In the genomic region with DNA sequence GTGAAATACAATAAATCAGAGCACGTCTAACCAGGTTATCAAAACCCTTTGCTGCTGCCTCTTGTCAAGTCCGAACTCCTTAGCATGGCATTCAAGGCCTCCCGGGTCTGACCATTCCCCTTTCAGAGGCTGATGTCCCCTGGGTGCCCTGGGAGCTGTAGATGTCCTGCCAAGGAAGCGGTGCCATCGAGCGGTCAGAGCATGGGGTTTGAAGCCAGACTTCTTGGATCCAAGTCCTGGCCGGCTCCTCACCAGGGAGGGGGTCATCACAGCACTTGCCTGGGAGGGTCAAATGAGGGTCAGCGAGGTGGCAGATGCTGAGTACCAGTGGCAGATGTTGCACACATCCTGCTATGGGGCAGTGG, we compare ENCODE assay signal across 19 cellular contexts. TPM values are rescaled to one million over a fixed set of nuclear protein-coding genes. Genes with fewer than 3 reads are reported as not detected.
A peak's percentile ranks its signal among the peaks of the same experiment; 100 is the strongest.
DNase-seq lines count a peak whose midpoint lies in the region; ATAC-seq and TF ChIP-seq lines count a peak whose summit lies in the region.
"Had no signal": no experiment of that assay in that cellular context is flagged by ENCODE, and none has a peak within 500 bp of the region (broad histone marks: within the 10 kb centered on the region; RNA-seq: fewer than 3 reads in every experiment).

No MANE protein-coding gene starts in this region.

- H3K27me3 ChIP-seq in breast epithelium (peaks cover 0 to 10% of the 10 kb centered on the region in 2 donors), right lobe of liver (no peaks in the 10 kb centered on the region)

- H3K9me3 ChIP-seq in breast epithelium (no peaks in the 10 kb centered on the region), right lobe of liver (no peaks in the 10 kb centered on the region)
- H3K9me3 ChIP-seq: HAP-1, Peyer's patch had no signal

- no peak for DNase-seq in breast epithelium (ENCODE audit: low spot score in 2 of 2)
- no peak for DNase-seq in MCF 10A (ENCODE audit: unreplicated experiment)
- DNase-seq in right lobe of liver = peak in 1 of 3 donors; percentile 64
- DNase-seq in NCI-H446 (lab: John Stamatoyannopoulos, UW) = no peak
- DNase-seq in GM19240 (ENCODE audit: insufficient read length, low spot score) = no peak
- no peak for DNase-seq in GM13977 (ENCODE audit: low spot score)
- DNase-seq: DMS153, EL, NCI-H1105, NCI-H187, NCI-H2171, NCI-H510A, NCI-H82, Peyer's patch, Right ventricle myocardium superior had no signal

- in situ Hi-C loops in GM13977 (cut with MboI; ENCODE audit: low pct_unique_long_range_greater_than_20kb, low sequenced_read_pairs, unreplicated experiment) = no loop called here

- POLR2A ChIA-PET in MCF 10A (lab: Yijun Ruan, JAX) = no interaction called here

- TF ChIP-seq POLR2A in breast epithelium (IDR thresholded peaks at IDR 0.05) = no peak
- TF ChIP-seq POLR2A in right lobe of liver (IDR thresholded peaks at IDR 0.05) = no peak

- CTCF ChIA-PET in MCF 10A (lab: Yijun Ruan, JAX) = no interaction called here

- H3K4me1 Mint-ChIP-seq in MCF 10A (ENCODE audit: insufficient read depth, unreplicated experiment) = peaks cover 5% of the 10 kb centered on the region

- no TSS peak for BruUV-seq in MCF 10A (replicated peaks; lab: Mats Ljungman, UMichigan)

- no peak overlapping the region for H3K27ac ChIP-seq in breast epithelium
- peak overlapping the region; percentile 96 for H3K27ac ChIP-seq in cingulate gyrus (ENCODE audit: low read depth, low read length)
- H3K27ac ChIP-seq in right lobe of liver = peak overlapping the region; percentile 34 to 79 (median 59)
- H3K27ac ChIP-seq in temporal lobe (ENCODE audit: low read depth, low read length) = peak overlapping the region; percentile 100
- H3K27ac ChIP-seq: Peyer's patch had no signal

- intact Hi-C loops in breast epithelium (cut with DNase I; ENCODE audit: low total_unique reads) = no loop called here
- intact Hi-C loops in MCF 10A (cut with micrococcal nuclease) = no loop called here
- intact Hi-C loops in right lobe of liver (cut with DNase I) = no loop called here

- no peak for TF ChIP-seq CTCF in breast epithelium (IDR thresholded peaks at IDR 0.05)
- no peak for TF ChIP-seq CTCF in MCF 10A (IDR thresholded peaks at IDR 0.05; ENCODE audit: unreplicated experiment)
- TF ChIP-seq CTCF in right lobe of liver (IDR thresholded peaks at IDR 0.05) = no peak
- TF ChIP-seq CTCF in GM13977 (IDR thresholded peaks at IDR 0.05; ENCODE audit: extremely low read depth, insufficient read depth, missing control alignments) = no peak

- H3K4me1 ChIP-seq in breast epithelium = no peaks in the 10 kb centered on the region
- H3K4me1 ChIP-seq in right lobe of liver = peaks cover 0 to 57% (median 17%) of the 10 kb centered on the region in 4 donors
- H3K4me1 ChIP-seq: HAP-1, Peyer's patch had no signal

- H3K9me3 Mint-ChIP-seq in MCF 10A (ENCODE audit: unreplicated experiment) = no peaks in the 10 kb centered on the region

- H3K27ac Mint-ChIP-seq in MCF 10A (ENCODE audit: low read depth, unreplicated experiment) = no peak overlapping the region

- peaks cover 11% of the 10 kb centered on the region for H3K36me3 Mint-ChIP-seq in MCF 10A (ENCODE audit: insufficient read depth, unreplicated experiment)

- H3K4me3 ChIP-seq in breast epithelium = peak overlapping the region in 2 of 3 donors; percentile 45 to 66
- H3K4me3 ChIP-seq in right lobe of liver = peak overlapping the region; percentile 60 to 87 (median 87)
- H3K4me3 ChIP-seq: HAP-1, K562 had no signal

- peaks cover 48% of the 10 kb centered on the region for H3K27me3 Mint-ChIP-seq in MCF 10A (ENCODE audit: insufficient read depth, unreplicated experiment)

- 44% methylated on average over 4 of the region's 8 CpGs for WGBS in right lobe of liver (ENCODE audit: insufficient coverage, low coverage, low lambda C conversion rate, missing lambda C conversion rate)

- ATAC-seq in right lobe of liver = peak in 1 of 4 donors; percentile 1
- ATAC-seq: K562 had no signal

- no peaks in the 10 kb centered on the region for H3K36me3 ChIP-seq in breast epithelium
- peaks cover 0 to 42% (median 6%) of the 10 kb centered on the region in 4 donors for H3K36me3 ChIP-seq in right lobe of liver
- H3K36me3 ChIP-seq: HAP-1, Peyer's patch had no signal

- no peak overlapping the region for H3K4me3 Mint-ChIP-seq in MCF 10A (ENCODE audit: unreplicated experiment)

RNA-seq across cellular contexts. Expression of gene TF, which starts 0.5 kb away (rescaled TPM):
- total RNA-seq in breast epithelium (10 to 100 TPM in 1 of 3 donors, 1 to 10 TPM in 2; 6.3 to 22.9 (median 8.5) TPM), MCF 10A (2022) (0.12 and 0.19 TPM in 2 replicates), right lobe of liver (over 10,000 TPM in 4 of 6 experiments, 1,000 to 10,000 TPM in 2; 2,871 to 25,349 (median 17,684) TPM), temporal lobe (2.7 TPM)

RNA-seq across cellular contexts. Expression of gene SRPRB, which starts 58.9 kb away (rescaled TPM):
- 10 to 100 TPM; 17.1 to 35.1 (median 28.4) TPM for total RNA-seq in breast epithelium
- 180 and 212 TPM in 2 replicates for total RNA-seq in MCF 10A (2022)
- total RNA-seq in right lobe of liver = 10 to 100 TPM; 48.1 to 78.5 (median 56.4) TPM
- total RNA-seq in temporal lobe = 23.6 TPM

Comparison
In these comparisons a context has a peak if more than half of its experiments do, and no peak if none do; other contexts are left out.
1. H3K27ac ChIP-seq: peak in cingulate gyrus (single experiment), right lobe of liver (3 of 3) and temporal lobe (single experiment); none in breast epithelium (0 of 2).
2. RNA of gene TF, which starts 0.5 kb away (total RNA-seq): 2,871 to 25,349 TPM in right lobe of liver; 6.3 to 22.9 TPM in breast epithelium, 2.7 TPM in temporal lobe (single experiment) and 0.12 to 0.19 TPM in MCF 10A; every median in the first group is over 100 times any median in the second.